Comparison of ENCODE assay signal across 2 cellular contexts in the genomic region with DNA sequence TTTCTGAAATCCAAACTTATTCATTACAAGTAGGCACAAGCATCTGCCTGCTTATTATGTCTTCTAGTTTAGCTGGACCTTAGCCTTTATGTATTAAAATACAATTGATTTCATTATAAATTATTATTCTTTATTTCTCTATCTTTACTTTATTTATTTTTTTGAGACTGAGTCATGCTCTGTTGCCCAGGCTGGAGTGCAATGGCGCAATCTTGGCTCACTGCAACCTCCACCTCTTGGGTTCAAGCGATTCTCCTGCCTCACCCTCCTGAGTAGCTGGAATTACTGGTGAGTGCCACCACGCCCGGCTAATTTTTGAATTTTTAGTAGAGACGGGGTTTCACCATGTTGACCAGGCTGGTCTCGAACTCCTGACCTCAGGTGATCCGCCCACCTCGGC. TPM values are rescaled to one million over a fixed set of nuclear protein-coding genes. Genes with fewer than 3 reads are reported as not detected.
"Had no signal": no experiment of that assay in that cellular context is flagged by ENCODE, and none has a peak within 500 bp of the region (broad histone marks: within the 10 kb centered on the region; RNA-seq: fewer than 3 reads in every experiment).

No MANE protein-coding gene starts in this region.

RNA-seq across cellular contexts. Expression of gene EFR3B, which starts 42.8 kb away (rescaled TPM):
- total RNA-seq: OCI-LY7, PC-9 had no signal
